Comparison of ENCODE assay signal across 10 cellular contexts in the genomic region with DNA sequence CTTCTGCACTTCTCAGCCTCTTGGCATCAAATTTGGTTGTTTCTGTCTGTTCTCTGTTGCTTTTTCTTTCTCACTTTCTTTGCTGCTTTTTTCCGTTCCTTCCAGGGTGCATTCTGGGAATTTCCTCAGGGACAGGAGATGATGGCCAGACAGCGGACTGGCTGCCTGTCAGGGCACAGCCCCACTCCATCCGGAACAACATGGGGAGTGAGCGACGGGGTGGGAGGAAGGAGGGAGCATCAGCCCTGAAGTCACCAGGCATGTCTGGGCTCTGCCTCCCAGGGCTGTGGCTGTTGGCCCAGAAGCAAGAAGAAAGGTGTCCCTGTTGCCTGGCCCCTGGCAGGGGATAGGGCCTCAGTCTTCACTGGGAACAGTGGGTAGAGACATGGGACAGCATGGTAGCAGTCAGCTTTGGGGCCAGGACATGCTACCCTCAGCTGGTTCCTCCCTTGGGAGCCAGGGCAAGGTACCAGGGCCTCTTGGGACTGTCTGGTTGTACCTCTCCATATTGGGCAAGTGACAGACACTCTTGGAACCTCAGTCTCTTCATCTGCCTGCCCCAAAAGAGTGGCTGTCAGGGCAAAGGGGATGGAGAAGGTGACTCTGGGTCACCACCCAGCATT. TPM values are rescaled to one million over a fixed set of nuclear protein-coding genes. Genes with fewer than 3 reads are reported as not detected.
DNase-seq lines count a peak whose midpoint lies in the region; ATAC-seq and TF ChIP-seq lines count a peak whose summit lies in the region.
"Had no signal": no experiment of that assay in that cellular context is flagged by ENCODE, and none has a peak within 500 bp of the region (broad histone marks: within the 10 kb centered on the region; RNA-seq: fewer than 3 reads in every experiment).

No MANE protein-coding gene starts in this region.

- peak overlapping the region; percentile 10 for H3K27ac ChIP-seq in A673 (ENCODE audit: low read depth, low read length, poor library complexity, severe bottlenecking)
- H3K27ac ChIP-seq in MM.1S (ENCODE audit: low read length), result no peak overlapping the region
- H3K27ac ChIP-seq: SK-N-MC had no signal

- no peaks in the 10 kb centered on the region for H3F3A ChIP-seq in MM.1S (ENCODE audit: insufficient read depth, low read length)

- H3K9me3 ChIP-seq in A673 (ENCODE audit: low read depth, low read length, poor library complexity, severe bottlenecking), result no peaks in the 10 kb centered on the region
- no peaks in the 10 kb centered on the region for H3K9me3 ChIP-seq in MM.1S (replicated peaks; ENCODE audit: insufficient read depth, low read length)

- H3K4me3 Mint-ChIP-seq in nephron progenitor cell, result no peak overlapping the region

- H3K79me2 ChIP-seq in MM.1S (ENCODE audit: low read length), result no peaks in the 10 kb centered on the region

- intact Hi-C loops in A673 (cut with micrococcal nuclease; ENCODE audit: unreplicated experiment), result loop anchor here (1.0 to 5.0 kb wide), 2 partner anchors 142 to 351 kb away; no protein-coding TSS in a partner anchor

- no TSS peak for BruUV-seq in A673 (replicated peaks; lab: Mats Ljungman, UMichigan)

- H3K27me3 Mint-ChIP-seq in nephron progenitor cell (ENCODE audit: low read depth, poor library complexity), result no peaks in the 10 kb centered on the region

- no peaks in the 10 kb centered on the region for H3K27me3 ChIP-seq in A673 (replicated peaks; ENCODE audit: insufficient read depth, low read depth, low read length, poor library complexity)
- H3K27me3 ChIP-seq in MM.1S (replicated peaks; ENCODE audit: insufficient read depth, low read length), result no peaks in the 10 kb centered on the region

- H3K4me3 ChIP-seq in A673 (ENCODE audit: low read depth, low read length, poor library complexity, severe bottlenecking), result no peak overlapping the region
- no peak overlapping the region for H3K4me3 ChIP-seq in MM.1S (ENCODE audit: low read length)
- H3K4me3 ChIP-seq: SK-N-MC had no signal

- peak overlapping the region; percentile 50; the same call in 1 of the 2 replicates for H3K4me2 ChIP-seq in MM.1S (ENCODE audit: low read depth, low read length)

- DNase-seq in A673 (ENCODE audit: low spot score), result no peak
- no peak for DNase-seq in MM.1S
- peak; percentile 36 for DNase-seq in ecto neural progenitor cell (ENCODE audit: low spot score)
- no peak for DNase-seq in nephron progenitor cell
- no peak for DNase-seq in HUDEP-2 (lab: John Stamatoyannopoulos, UW; ENCODE audit: unreplicated experiment in 76 of 76)
- no peak for DNase-seq in NCI-H82 treated with DMSO at 0.1 percent for 48 hours (lab: John Stamatoyannopoulos, UW; ENCODE audit: unreplicated experiment)

- no peaks in the 10 kb centered on the region for H4K20me1 ChIP-seq in MM.1S (ENCODE audit: insufficient read depth, low read length)

- H3K36me3 ChIP-seq in A673 (ENCODE audit: insufficient read depth, low read length, poor library complexity, severe bottlenecking), result no peaks in the 10 kb centered on the region
- H3K36me3 ChIP-seq in MM.1S (replicated peaks; ENCODE audit: insufficient read depth, low read length), result no peaks in the 10 kb centered on the region

- POLR2A ChIA-PET in A673 (lab: Charles Lee; ENCODE audit: low non-redundant PET), result no interaction called here

- H3K9ac ChIP-seq in MM.1S (ENCODE audit: low read length), result no peak overlapping the region

- peaks cover 18% of the 10 kb centered on the region for H3K36me3 Mint-ChIP-seq in nephron progenitor cell (ENCODE audit: low read depth)
- H3K36me3 Mint-ChIP-seq: naive thymus-derived CD8-positive, alpha-beta T cell had no signal

- no peaks in the 10 kb centered on the region for H3K9me3 Mint-ChIP-seq in nephron progenitor cell
- H3K9me3 Mint-ChIP-seq: naive thymus-derived CD8-positive, alpha-beta T cell had no signal

- peaks cover 10% of the 10 kb centered on the region for H3K4me1 ChIP-seq in A673 (ENCODE audit: insufficient read depth, low read length, poor library complexity, severe bottlenecking)
- no peaks in the 10 kb centered on the region for H3K4me1 ChIP-seq in MM.1S (ENCODE audit: low read length)

- TF ChIP-seq CTCF in A673 (conservative IDR thresholded peaks at IDR 0.05; ENCODE audit: low read depth, low read length) (0 out of 2 replicates have a peak, but pooled peaks have one; percentile 8), MM.1S (IDR thresholded peaks at IDR 0.05; ENCODE audit: low read length) (no peak), nephron progenitor cell (IDR thresholded peaks at IDR 0.05) (no peak)

- H3K4me1 Mint-ChIP-seq in nephron progenitor cell, result peaks cover 48% of the 10 kb centered on the region

- ATAC-seq in activated CD4-positive, CD25-positive, alpha-beta regulatory T cell treated with anti-CD3 and anti-CD28 coated beads, Interleukin-2, amount 50 U/mL, for 24 hours, result no peak
- no peak for ATAC-seq in GM19035 (IDR thresholded peaks at IDR 0.05; ENCODE audit: unreplicated experiment)

- CTCF ChIA-PET in A673 (lab: Charles Lee), result interaction anchor here (0.5 to 2.3 kb wide), 2 partner anchors 11 to 64 kb away, joined by 4 to 8 read pairs; no protein-coding TSS in a partner anchor

- H3K27ac Mint-ChIP-seq in nephron progenitor cell, result peak overlapping the region; percentile 26

- no peaks in the 10 kb centered on the region for H3K9me2 ChIP-seq in MM.1S (replicated peaks; ENCODE audit: insufficient read depth, low read length)

- no peak overlapping the region for H2AFZ ChIP-seq in MM.1S (ENCODE audit: low read length)

RNA-seq across cellular contexts. Expression of gene PGF, which starts 8.6 kb away (rescaled TPM):
- total RNA-seq in A673 (2021), result 32.2 and 48.1 TPM in 2 replicates
- total RNA-seq: naive thymus-derived CD8-positive, alpha-beta T cell had no signal

RNA-seq across cellular contexts. Expression of gene RPS6KL1, which starts 23.7 kb away (rescaled TPM):
- total RNA-seq in A673 (2021), result 0.80 and 1.0 TPM in 2 replicates

RNA-seq across cellular contexts. Expression of gene EIF2B2, which starts 56.0 kb away (rescaled TPM):
- 93.3 and 106 TPM in 2 replicates for total RNA-seq in A673 (2021)
